Comparison of ENCODE assay signal across 20 cellular contexts in the genomic region with DNA sequence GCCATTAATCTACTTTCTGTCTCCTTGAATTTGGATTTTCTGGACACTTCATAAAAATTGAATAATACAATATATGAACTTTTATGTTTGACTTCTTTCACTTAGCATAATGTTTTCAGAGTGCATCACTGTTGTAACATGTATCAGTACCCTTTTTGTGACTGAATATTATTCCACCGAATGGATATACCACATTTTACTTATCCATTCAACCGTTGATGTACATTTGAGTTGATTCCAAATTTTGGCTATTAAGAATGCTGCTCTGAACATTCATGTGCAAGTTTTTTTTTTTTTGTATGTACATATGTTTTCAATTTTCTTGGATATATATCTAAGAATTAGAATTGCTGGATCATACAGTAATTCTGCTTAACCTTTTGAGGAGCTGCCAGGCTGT. TPM values are rescaled to one million over a fixed set of nuclear protein-coding genes. Genes with fewer than 3 reads are reported as not detected.
A peak's percentile ranks its signal among the peaks of the same experiment; 100 is the strongest.
DNase-seq lines count a peak whose midpoint lies in the region; ATAC-seq, FAIRE-seq and TF ChIP-seq lines count a peak whose summit lies in the region.
"Had no signal": no experiment of that assay in that cellular context is flagged by ENCODE, and none has a peak within 500 bp of the region (broad histone marks: within the 10 kb centered on the region; RNA-seq: fewer than 3 reads in every experiment).

No MANE protein-coding gene starts in this region.

- CTCF ChIA-PET in HEK293 (lab: Yijun Ruan, JAX) (no interaction called here), GM12878 (lab: Yijun Ruan, JAX) (no interaction called here), PC-3 (lab: Charles Lee) (no interaction called here)

- in situ Hi-C loops in GM12878 (cut with MboI), result no loop called here

- H3K9me3 ChIP-seq in HEK293 (ENCODE audit: control insufficient read depth, insufficient read depth, low read depth, low read length), result no peaks in the 10 kb centered on the region; the same call in 1 of the 2 replicates
- H3K9me3 ChIP-seq in GM12878 (replicated peaks; ENCODE audit: control insufficient read depth, insufficient read depth, low read length), result no peaks in the 10 kb centered on the region
- no peaks in the 10 kb centered on the region for H3K9me3 ChIP-seq in PC-3 (ENCODE audit: low read length)
- H3K9me3 ChIP-seq: Caco-2 had no signal

- no peak overlapping the region for H3K4me3 Mint-ChIP-seq in naive thymus-derived CD8-positive, alpha-beta T cell
- H3K4me3 Mint-ChIP-seq: B cell; CD4-positive, CD25-positive, alpha-beta regulatory T cell; CD8-positive, alpha-beta T cell had no signal

- H3K9me3 Mint-ChIP-seq in naive thymus-derived CD8-positive, alpha-beta T cell, result peaks cover 0 to 15% (median 12%) of the 10 kb centered on the region in 9 donors

- H3K27me3 ChIP-seq in GM12878 (replicated peaks in 1 of 2; ENCODE audit: control insufficient read depth in 2 of 2, insufficient read depth in 2 of 2, low read length in 1 of 2) (no peaks in the 10 kb centered on the region), PC-3 (ENCODE audit: low read length) (no peaks in the 10 kb centered on the region)
- H3K27me3 ChIP-seq: BLaER1 had no signal

- no peaks in the 10 kb centered on the region for H3F3A ChIP-seq in PC-3 (ENCODE audit: low read length, unreplicated experiment)

- H2AFZ ChIP-seq in GM12878 (ENCODE audit: control insufficient read depth, low read depth, low read length) (no peak overlapping the region), PC-3 (ENCODE audit: low read length) (no peak overlapping the region)
- H2AFZ ChIP-seq: GM23248 had no signal

- TF ChIP-seq CTCF in HEK293 (tag by site-specific recombination; IDR thresholded peaks at IDR 0.05) (no peak), GM12878 (IDR thresholded peaks at IDR 0.05 in 2 of 3, conservative IDR thresholded peaks at IDR 0.05 in 1 of 3; ENCODE audit: control insufficient read depth in 2 of 3, extremely low read depth in 1 of 3, insufficient read depth in 1 of 3, low read depth in 3 of 3, low read length in 3 of 3) (no peak), fibroblast of mammary gland (conservative IDR thresholded peaks at IDR 0.05; ENCODE audit: control insufficient read depth, insufficient read depth, low read depth, low read length) (no peak), PC-3 (conservative IDR thresholded peaks at IDR 0.05; ENCODE audit: low read depth, low read length) (no peak)

- H3K9me2 ChIP-seq in PC-3 (replicated peaks; ENCODE audit: low read length), result no peaks in the 10 kb centered on the region

- H3K4me1 ChIP-seq in HEK293 (ENCODE audit: control insufficient read depth, insufficient read depth, low read length) (no peaks in the 10 kb centered on the region), GM12878 (ENCODE audit: control insufficient read depth, insufficient read depth, low read length) (no peaks in the 10 kb centered on the region), PC-3 (ENCODE audit: insufficient read depth, low read length) (no peaks in the 10 kb centered on the region)
- H3K4me1 ChIP-seq: BLaER1, Caco-2 had no signal

- RAD21 ChIA-PET in GM12878 (lab: Charles Lee; ENCODE audit: unreplicated experiment), result no interaction called here

- H3K79me2 ChIP-seq in GM12878 (ENCODE audit: control insufficient read depth, insufficient read depth, low read length) (no peaks in the 10 kb centered on the region), PC-3 (ENCODE audit: low read length) (no peaks in the 10 kb centered on the region)

- H3K4me3 ChIP-seq in HEK293 (ENCODE audit: low read depth, low read length) (no peak overlapping the region), GM12878 (no peak overlapping the region), fibroblast of mammary gland (ENCODE audit: control insufficient read depth, low read depth, low read length) (no peak overlapping the region), PC-3 (ENCODE audit: low read length) (no peak overlapping the region)
- H3K4me3 ChIP-seq: BLaER1, GM23248 had no signal

- H3K9ac ChIP-seq in GM12878 (ENCODE audit: control insufficient read depth, insufficient read depth, low read length), result no peak overlapping the region
- H3K9ac ChIP-seq in PC-3 (ENCODE audit: low read length), result no peak overlapping the region
- H3K9ac ChIP-seq: BLaER1, GM23248 had no signal

- H3K4me2 ChIP-seq in GM12878 (ENCODE audit: control insufficient read depth, insufficient read depth), result no peak overlapping the region
- no peak overlapping the region for H3K4me2 ChIP-seq in PC-3 (ENCODE audit: low read length)
- H3K4me2 ChIP-seq: BLaER1 had no signal

- H3K36me3 ChIP-seq in HEK293 (ENCODE audit: control insufficient read depth in 2 of 2, insufficient read depth in 1 of 2, low read length in 2 of 2) (peaks cover 58 to 60% of the 10 kb centered on the region in 2 experiments), GM12878 (ENCODE audit: control insufficient read depth in 2 of 2, insufficient read depth in 2 of 2, low read length in 1 of 2) (peaks cover 0 to 22% of the 10 kb centered on the region in 2 experiments; a peak in 2 of 4 replicates), PC-3 (ENCODE audit: low read depth, low read length) (peaks cover 36% of the 10 kb centered on the region)

- FAIRE-seq in GM12878 (lab: Jason Lieb, UNC), result peak; percentile 44
- FAIRE-seq: G401.6, GM19239, H1 had no signal

- H3K27me3 Mint-ChIP-seq in naive thymus-derived CD8-positive, alpha-beta T cell, result no peaks in the 10 kb centered on the region
- H3K27me3 Mint-ChIP-seq: B cell; CD4-positive, CD25-positive, alpha-beta regulatory T cell had no signal

- BruUV-seq in GM12878 (replicated peaks; lab: Mats Ljungman, UMichigan) (no TSS peak), PC-3 (replicated peaks; lab: Mats Ljungman, UMichigan) (no TSS peak)

- WGBS in GM12878 (ENCODE audit: insufficient coverage, insufficient replicate concordance, low lambda C conversion rate, missing lambda C conversion rate), result 97% methylated on average over 2 of the region's 2 CpGs

- H4K20me1 ChIP-seq in GM12878 (ENCODE audit: control insufficient read depth, insufficient read depth) (no peaks in the 10 kb centered on the region), PC-3 (ENCODE audit: low read length) (no peaks in the 10 kb centered on the region)
- H4K20me1 ChIP-seq: BLaER1 had no signal

- SMC1A ChIA-PET in GM12878 (lab: Charles Lee; ENCODE audit: uncharacterized antibody, unreplicated experiment), result no interaction called here

- TF ChIP-seq POLR2A in GM12878 (IDR thresholded peaks at IDR 0.05; ENCODE audit: low read depth, low read length), result no peak

- peaks cover 30 to 68% (median 49%) of the 10 kb centered on the region in 3 donors for H3K36me3 Mint-ChIP-seq in naive thymus-derived CD8-positive, alpha-beta T cell

- H3K27ac Mint-ChIP-seq in naive thymus-derived CD8-positive, alpha-beta T cell, result no peak overlapping the region
- H3K27ac Mint-ChIP-seq: B cell; CD4-positive, CD25-positive, alpha-beta regulatory T cell; CD8-positive, alpha-beta T cell had no signal

- POLR2A ChIA-PET in HEK293 (lab: Yijun Ruan, JAX) (no interaction called here), GM12878 (lab: Charles Lee) (no interaction called here), PC-3 (lab: Charles Lee; ENCODE audit: unreplicated experiment) (no interaction called here)
- POLR2A ChIA-PET in naive thymus-derived CD8-positive, alpha-beta T cell (lab: Charles Lee), result no interaction called here

- DNase-seq in GM12878 (ENCODE audit: low read depth, low spot score) (no peak), fibroblast of mammary gland (ENCODE audit: low read depth) (peak; percentile 15), NCI-H1105 (lab: John Stamatoyannopoulos, UW) (no peak), PC-3 (no peak)
- DNase-seq in naive thymus-derived CD8-positive, alpha-beta T cell, result no peak
- DNase-seq: Caco-2; CD4-positive, CD25-positive, alpha-beta regulatory T cell; CD8-positive, alpha-beta T cell; DMS153; DND-41; GM23248; H7; HCEC 1CT had no signal

- no peak overlapping the region for H3K27ac ChIP-seq in HEK293 (ENCODE audit: extremely low read depth, low read depth, low read length)
- H3K27ac ChIP-seq in GM12878 (ENCODE audit: control insufficient read depth, insufficient read depth), result no peak overlapping the region
- no peak overlapping the region for H3K27ac ChIP-seq in PC-3 (ENCODE audit: low read length)
- H3K27ac ChIP-seq: BLaER1, C4-2B, GM23248 had no signal

- H3K4me1 Mint-ChIP-seq in naive thymus-derived CD8-positive, alpha-beta T cell, result no peaks in the 10 kb centered on the region
- H3K4me1 Mint-ChIP-seq: B cell; CD4-positive, CD25-positive, alpha-beta regulatory T cell had no signal

- intact Hi-C loops in GM12878 (cut with micrococcal nuclease; ENCODE audit: unreplicated experiment), result no loop called here
- intact Hi-C loops in PC-3 (cut with micrococcal nuclease), result no loop called here

- TF ChIP-seq EP300 in GM12878 (IDR thresholded peaks at IDR 0.05; ENCODE audit: borderline replicate concordance in 1 of 2, control insufficient read depth in 1 of 2, low read depth in 2 of 2, low read length in 2 of 2), result no peak

- no peak for TF ChIP-seq RAD21 in GM12878 (IDR thresholded peaks at IDR 0.05; ENCODE audit: insufficient read depth, low read depth, low read length)

- no peak for ATAC-seq in GM12878
- no peak for ATAC-seq in naive thymus-derived CD8-positive, alpha-beta T cell
- ATAC-seq in PC-3, result no peak
- ATAC-seq: CD8-positive, alpha-beta T cell had no signal

RNA-seq across cellular contexts. Expression of gene CPSF2, which starts 43.2 kb away (rescaled TPM):
- 30.6 and 33.7 TPM in 2 replicates for total RNA-seq in GM12878 (2013; cell fraction: nucleolus; rRNA removed)
- total RNA-seq in GM12878 (2014; rRNA removed) (25.9 and 28.2 TPM in 2 replicates), GM12878 (2014; rRNA removed; fragmentation: Illumina TruSeq; extraction: Trizol) (60.2 and 71.8 TPM in 2 replicates), GM12878 (2021) (57.6 and 61.7 TPM in 2 replicates), PC-3 (2014; rRNA removed) (51.5 and 57.9 TPM in 2 replicates)
- 11.6 TPM for polyA plus RNA-seq in GM12878 (2011; ENCODE audit: low read depth)
- polyA plus RNA-seq in GM12878 (2011; rRNA removed) (42.0 and 63.9 TPM in 2 replicates), GM12878 (2014; fragmentation: Illumina TruSeq; extraction: Trizol) (52.0 and 76.6 TPM in 2 replicates), GM12878 (2014; fragmentation: Nextera tagmentation; extraction: Ambion mirVana) (10 to 100 TPM; 18.2 to 20.1 TPM), GM12878 (2014; rRNA removed) (32.8 and 36.8 TPM in 2 replicates), GM12878 (2016; fragmentation: Nextera tagmentation; extraction: Ambion mirVana) (10 to 100 TPM; 61.9 to 62.0 TPM)
- 9.3 and 10.8 TPM in 2 replicates for polyA plus RNA-seq in GM12878 (2011; cell fraction: cytosol; rRNA removed)
- polyA plus RNA-seq in GM12878 (2011; cell fraction: nucleus; rRNA removed), result 6.4 and 14.4 TPM in 2 replicates
- 19.2 and 32.6 TPM in 2 replicates for polyA plus RNA-seq in GM12878 (2012)
- polyA minus RNA-seq in GM12878 (2011; rRNA and poly(A)+ RNA removed), result 15.1 and 27.6 TPM in 2 replicates
- polyA minus RNA-seq in GM12878 (2011; cell fraction: cytosol; rRNA and poly(A)+ RNA removed), result 6.7 and 19.2 TPM in 2 replicates
- polyA minus RNA-seq in GM12878 (2011; cell fraction: nucleus; rRNA and poly(A)+ RNA removed), result 6.9 and 19.4 TPM in 2 replicates
- total RNA-seq in naive thymus-derived CD8-positive, alpha-beta T cell, result 10 to 100 TPM; 69.4 to 74.4 TPM
- polyA plus RNA-seq in naive thymus-derived CD8-positive, alpha-beta T cell, result 10 to 100 TPM; 28.3 to 30.7 (median 29.5) TPM

RNA-seq across cellular contexts. Expression of gene NDUFB1, which starts 43.5 kb away (rescaled TPM):
- total RNA-seq in GM12878 (2013; cell fraction: nucleolus; rRNA removed), result 43.6 and 44.9 TPM in 2 replicates
- 301 and 360 TPM in 2 replicates for total RNA-seq in GM12878 (2014; rRNA removed)
- 346 and 374 TPM in 2 replicates for total RNA-seq in GM12878 (2014; rRNA removed; fragmentation: Illumina TruSeq; extraction: Trizol)
- 132 and 135 TPM in 2 replicates for total RNA-seq in GM12878 (2021)
- polyA plus RNA-seq in GM12878 (2011; ENCODE audit: low read depth), result 101 TPM
- 490 and 558 TPM in 2 replicates for polyA plus RNA-seq in GM12878 (2011; rRNA removed)
- polyA plus RNA-seq in GM12878 (2011; cell fraction: cytosol; rRNA removed), result 140 and 192 TPM in 2 replicates
- 115 and 140 TPM in 2 replicates for polyA plus RNA-seq in GM12878 (2011; cell fraction: nucleus; rRNA removed)
- 451 and 767 TPM in 2 replicates for polyA plus RNA-seq in GM12878 (2012)
- 519 and 568 TPM in 2 replicates for polyA plus RNA-seq in GM12878 (2014; fragmentation: Illumina TruSeq; extraction: Trizol)
- 100 to 1,000 TPM; 626 to 780 TPM for polyA plus RNA-seq in GM12878 (2014; fragmentation: Nextera tagmentation; extraction: Ambion mirVana)
- polyA plus RNA-seq in GM12878 (2014; rRNA removed), result 618 and 919 TPM in 2 replicates
- 100 to 1,000 TPM; 602 to 632 TPM for polyA plus RNA-seq in GM12878 (2016; fragmentation: Nextera tagmentation; extraction: Ambion mirVana)
- polyA minus RNA-seq in GM12878 (2011; rRNA and poly(A)+ RNA removed), result 48.3 and 55.5 TPM in 2 replicates
- polyA minus RNA-seq in GM12878 (2011; cell fraction: cytosol; rRNA and poly(A)+ RNA removed), result 16.8 and 19.9 TPM in 2 replicates
- polyA minus RNA-seq in GM12878 (2011; cell fraction: nucleus; rRNA and poly(A)+ RNA removed), result 25.5 and 33.5 TPM in 2 replicates
- total RNA-seq in naive thymus-derived CD8-positive, alpha-beta T cell, result 100 to 1,000 TPM in 1 of 2 experiments, 10 to 100 TPM in 1; 91.1 to 104 TPM
- polyA plus RNA-seq in naive thymus-derived CD8-positive, alpha-beta T cell, result 100 to 1,000 TPM; 331 to 412 (median 399) TPM
- 147 and 248 TPM in 2 replicates for total RNA-seq in PC-3 (2014; rRNA removed)

RNA-seq across cellular contexts. Expression of gene ATXN3, which starts 58.6 kb away (rescaled TPM):
- total RNA-seq in GM12878 (2013; cell fraction: nucleolus; rRNA removed), result 49.4 and 55.7 TPM in 2 replicates
- 15.6 and 26.1 TPM in 2 replicates for total RNA-seq in GM12878 (2014; rRNA removed)
- total RNA-seq in GM12878 (2014; rRNA removed; fragmentation: Illumina TruSeq; extraction: Trizol), result 16.5 and 19.1 TPM in 2 replicates
- 20.2 and 20.4 TPM in 2 replicates for total RNA-seq in GM12878 (2021)
- polyA plus RNA-seq in GM12878 (2011; ENCODE audit: low read depth), result 6.0 TPM
- 26.3 and 43.1 TPM in 2 replicates for polyA plus RNA-seq in GM12878 (2011; rRNA removed)
- polyA plus RNA-seq in GM12878 (2011; cell fraction: cytosol; rRNA removed), result 5.3 and 9.9 TPM in 2 replicates
- 10.5 and 11.2 TPM in 2 replicates for polyA plus RNA-seq in GM12878 (2011; cell fraction: nucleus; rRNA removed)
- polyA plus RNA-seq in GM12878 (2012), result 15.3 and 23.9 TPM in 2 replicates
- 15.1 and 22.0 TPM in 2 replicates for polyA plus RNA-seq in GM12878 (2014; fragmentation: Illumina TruSeq; extraction: Trizol)
- 10 to 100 TPM; 17.0 to 21.6 TPM for polyA plus RNA-seq in GM12878 (2014; fragmentation: Nextera tagmentation; extraction: Ambion mirVana)
- 15.3 and 17.9 TPM in 2 replicates for polyA plus RNA-seq in GM12878 (2014; rRNA removed)
- 10 to 100 TPM; 27.2 to 27.3 TPM for polyA plus RNA-seq in GM12878 (2016; fragmentation: Nextera tagmentation; extraction: Ambion mirVana)
- 13.1 and 23.6 TPM in 2 replicates for polyA minus RNA-seq in GM12878 (2011; rRNA and poly(A)+ RNA removed)
- 7.8 and 9.1 TPM in 2 replicates for polyA minus RNA-seq in GM12878 (2011; cell fraction: cytosol; rRNA and poly(A)+ RNA removed)
- 7.1 and 16.7 TPM in 2 replicates for polyA minus RNA-seq in GM12878 (2011; cell fraction: nucleus; rRNA and poly(A)+ RNA removed)
- 10 to 100 TPM; 54.9 to 59.3 TPM for total RNA-seq in naive thymus-derived CD8-positive, alpha-beta T cell
- polyA plus RNA-seq in naive thymus-derived CD8-positive, alpha-beta T cell, result 10 to 100 TPM; 11.3 to 15.5 (median 14.3) TPM
- 20.4 and 49.3 TPM in 2 replicates for total RNA-seq in PC-3 (2014; rRNA removed)
